In genomic region chr10:123913688-123914268, GRCh38 we compare ENCODE assay signal across 11 cellular contexts.
DNase-seq lines count a peak whose midpoint lies in the region; ATAC-seq and TF ChIP-seq lines count a peak whose summit lies in the region.
"Had no signal": no experiment of that assay in that cellular context is flagged by ENCODE, and none has a peak within 500 bp of the region (broad histone marks: within the 10 kb centered on the region; RNA-seq: fewer than 3 reads in every experiment).

No MANE protein-coding gene starts in this region.

- H2AFZ ChIP-seq in DND-41 (ENCODE audit: low read depth, low read length) = no peak overlapping the region

- intact Hi-C loops in head of caudate nucleus (cut with DNase I) = no loop called here

- H3K4me1 ChIP-seq in DND-41 (ENCODE audit: insufficient read depth, low read length) = no peaks in the 10 kb centered on the region

- in situ Hi-C loops in KBM-7 (cut with MboI; ENCODE audit: low pct_unique_long_range_greater_than_20kb, low sequenced_read_pairs) = no loop called here

- H3K4me1 Mint-ChIP-seq in memory B cell = peaks cover 11% of the 10 kb centered on the region

- H3K4me3 ChIP-seq in DND-41 (ENCODE audit: low read depth in 1 of 2, low read length in 2 of 2) = no peak overlapping the region

- ATAC-seq in DND-41 (ENCODE audit: insufficient read depth, low read depth) = peak; percentile 60
- peak; percentile 51 for ATAC-seq in memory B cell (ENCODE audit: low read depth)

- H3K27ac ChIP-seq in DND-41 (ENCODE audit: low read length) = no peak overlapping the region
- H3K27ac ChIP-seq in angular gyrus (ENCODE audit: low read depth, low read length) = peak overlapping the region; percentile 43
- H3K27ac ChIP-seq: epithelial cell of prostate had no signal

- H3K27me3 Mint-ChIP-seq in memory B cell = peaks cover 21% of the 10 kb centered on the region

- no peaks in the 10 kb centered on the region for H3K36me3 ChIP-seq in DND-41 (ENCODE audit: insufficient read depth, low read length)

- H3K36me3 Mint-ChIP-seq in memory B cell = peaks cover 4% of the 10 kb centered on the region
- H3K36me3 Mint-ChIP-seq: CD8-positive, alpha-beta memory T cell had no signal

- no peak overlapping the region for H3K27ac Mint-ChIP-seq in memory B cell
- H3K27ac Mint-ChIP-seq: CD8-positive, alpha-beta memory T cell had no signal

- DNase-seq in DND-41 (peak; percentile 9), KBM-7 (peak; percentile 70), memory B cell (ENCODE audit: low spot score in 2 of 2) (no peak), NCI-H1048 (lab: John Stamatoyannopoulos, UW) (no peak), head of caudate nucleus (no peak), GM10248 (ENCODE audit: extremely low spot score) (no peak), DMS114 treated with DMSO at 0.1 percent for 48 hours (lab: John Stamatoyannopoulos, UW; ENCODE audit: unreplicated experiment) (no peak)
- DNase-seq: CD8-positive, alpha-beta memory T cell; NCI-H1105 treated with DMSO at 0.1 percent for 48 hours had no signal

- peaks cover 29% of the 10 kb centered on the region for H3K27me3 ChIP-seq in DND-41 (ENCODE audit: insufficient read depth, low read length, poor library complexity)

- TF ChIP-seq CTCF in DND-41 (IDR thresholded peaks at IDR 0.05; ENCODE audit: borderline replicate concordance, extremely low read depth, low read length, poor library complexity, severe bottlenecking) = no peak
- no peak for TF ChIP-seq CTCF in GM10248 (IDR thresholded peaks at IDR 0.05; ENCODE audit: control extremely low read depth, extremely low read depth, low read depth, missing control alignments)

- H3K4me2 ChIP-seq in DND-41 (ENCODE audit: insufficient read depth, low read length) = no peak overlapping the region

- no peaks in the 10 kb centered on the region for H3K79me2 ChIP-seq in DND-41 (ENCODE audit: insufficient read depth, low read length)

- POLR2A ChIA-PET in GM10248 (lab: Yijun Ruan, JAX) = no interaction called here

- no peaks in the 10 kb centered on the region for H4K20me1 ChIP-seq in DND-41 (ENCODE audit: insufficient read depth, low read length)

- H3K9me3 Mint-ChIP-seq in memory B cell = no peaks in the 10 kb centered on the region

- peaks cover 5% of the 10 kb centered on the region for H3K9me3 ChIP-seq in DND-41 (ENCODE audit: insufficient read depth, low read length, severe bottlenecking)

- no peak overlapping the region for H3K9ac ChIP-seq in DND-41 (ENCODE audit: low read depth, low read length)

- no peak overlapping the region for H3K4me3 Mint-ChIP-seq in memory B cell
- H3K4me3 Mint-ChIP-seq: CD8-positive, alpha-beta memory T cell had no signal

- CTCF ChIA-PET in GM10248 (lab: Yijun Ruan, JAX) = no interaction called here

Comparison
In these comparisons a context has a peak if more than half of its experiments do, and no peak if none do; other contexts are left out.
1. DNase-seq: peak in DND-41 (single experiment) and KBM-7 (single experiment); none in memory B cell (0 of 2), NCI-H1048 (single experiment), head of caudate nucleus (0 of 42), GM10248 (single experiment) and DMS114 treated with DMSO at 0.1 percent for 48 hours (single experiment).